Comparison of ENCODE assay signal across 17 cellular contexts in the genomic region with DNA sequence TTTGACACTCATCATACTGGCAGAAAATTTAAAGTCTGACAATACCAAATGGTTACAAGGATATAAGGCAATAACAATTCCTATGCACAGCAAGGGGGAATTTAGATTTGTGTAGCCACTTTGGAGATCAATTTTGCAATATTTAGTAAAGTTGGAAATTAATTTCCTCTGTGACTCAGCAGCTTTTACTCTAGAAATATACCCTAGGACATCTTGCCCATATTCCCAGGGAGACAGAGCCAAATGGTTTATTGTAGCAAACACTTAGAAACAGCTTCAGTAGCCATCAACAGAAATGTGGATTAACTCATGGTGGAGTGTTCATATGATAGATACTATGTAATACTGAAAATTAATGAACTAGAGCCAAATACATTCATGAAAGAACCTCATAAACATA.
A peak's percentile ranks its signal among the peaks of the same experiment; 100 is the strongest.
DNase-seq lines count a peak whose midpoint lies in the region; ATAC-seq and TF ChIP-seq lines count a peak whose summit lies in the region.
"Had no signal": no experiment of that assay in that cellular context is flagged by ENCODE, and none has a peak within 500 bp of the region (broad histone marks: within the 10 kb centered on the region; RNA-seq: fewer than 3 reads in every experiment).

No MANE protein-coding gene starts in this region.

- H3K4me3 ChIP-seq in breast epithelium (no peak overlapping the region), mesenchymal stem cell (ENCODE audit: insufficient read depth in 1 of 2, low read depth in 1 of 2, low read length in 2 of 2) (no peak overlapping the region)
- H3K4me3 ChIP-seq: BLaER1, GM23338, MG63, SJSA1 had no signal

- intact Hi-C loops in MCF 10A (cut with micrococcal nuclease): no loop called here
- intact Hi-C loops in breast epithelium (cut with DNase I; ENCODE audit: low total_unique reads): no loop called here

- H3K4ac ChIP-seq in mesenchymal stem cell (ENCODE audit: low read depth in 1 of 2, low read length in 2 of 2): no peak overlapping the region

- no peaks in the 10 kb centered on the region for H3K27me3 Mint-ChIP-seq in MCF 10A (ENCODE audit: insufficient read depth, unreplicated experiment)
- H3K27me3 Mint-ChIP-seq: CD4-positive, alpha-beta memory T cell had no signal

- peak overlapping the region; percentile 97 for H3K27ac Mint-ChIP-seq in MCF 10A (ENCODE audit: low read depth, unreplicated experiment)
- H3K27ac Mint-ChIP-seq: CD4-positive, alpha-beta memory T cell; GM23338 had no signal

- H3K27ac ChIP-seq in breast epithelium (no peak overlapping the region), epithelial cell of prostate (peak overlapping the region; percentile 53), mesenchymal stem cell (ENCODE audit: low read length, poor library complexity, severe bottlenecking) (no peak overlapping the region)
- H3K27ac ChIP-seq: BLaER1, HL-60, SJSA1 had no signal

- DNase-seq in MCF 10A (ENCODE audit: unreplicated experiment) (no peak), breast epithelium (ENCODE audit: low spot score in 2 of 2) (no peak), epithelial cell of prostate (ENCODE audit: low read depth, low spot score) (no peak), mesenchymal stem cell (no peak), SKM-1 treated with dmso at 0.1 percent for 144 hours (lab: John Stamatoyannopoulos, UW; ENCODE audit: unreplicated experiment) (no peak), NCI-H345 (lab: John Stamatoyannopoulos, UW) (no peak)
- DNase-seq: CD4-positive, alpha-beta memory T cell; HCEC 1CT; MG63; NCI-H2081; NCI-H524 treated with DMSO at 0.1 percent for 48 hours had no signal

- H3K18ac ChIP-seq in mesenchymal stem cell (ENCODE audit: low read depth in 1 of 2, low read length in 2 of 2): no peak overlapping the region

- no peak for ATAC-seq in HG02840 (IDR thresholded peaks at IDR 0.05; ENCODE audit: low FRiP score, unreplicated experiment)
- ATAC-seq: GM23338, Panc1 had no signal

- no peaks in the 10 kb centered on the region for H3K36me3 ChIP-seq in breast epithelium
- H3K36me3 ChIP-seq in mesenchymal stem cell (ENCODE audit: control insufficient read depth in 1 of 2, insufficient read depth in 2 of 2, low read depth in 1 of 2, low read length in 2 of 2): peaks cover 3 to 16% of the 10 kb centered on the region in 2 experiments
- H3K36me3 ChIP-seq: MG63, SJSA1 had no signal

- H3K9ac ChIP-seq in mesenchymal stem cell (ENCODE audit: low read length): peak overlapping the region; percentile 27
- H3K9ac ChIP-seq: BLaER1 had no signal

- no peak overlapping the region for H2BK120ac ChIP-seq in mesenchymal stem cell (ENCODE audit: low read depth, low read length)

- H3K9me3 Mint-ChIP-seq in MCF 10A (ENCODE audit: unreplicated experiment): peaks cover 25% of the 10 kb centered on the region

- TF ChIP-seq CTCF in MCF 10A (IDR thresholded peaks at IDR 0.05; ENCODE audit: unreplicated experiment) (no peak), breast epithelium (IDR thresholded peaks at IDR 0.05) (no peak)

- no peak overlapping the region for H4K8ac ChIP-seq in mesenchymal stem cell (ENCODE audit: low read length)

- H2BK5ac ChIP-seq in mesenchymal stem cell (ENCODE audit: low read depth, low read length, poor library complexity, severe bottlenecking): no peak overlapping the region

- H4K91ac ChIP-seq in mesenchymal stem cell (ENCODE audit: low read length): no peak overlapping the region

- POLR2A ChIA-PET in MCF 10A (lab: Yijun Ruan, JAX): interaction anchor here (0.7 kb wide), 1 partner anchor 24 kb away, joined by 3 read pairs; no protein-coding TSS in a partner anchor

- no peak overlapping the region for H2AK5ac ChIP-seq in mesenchymal stem cell (ENCODE audit: low read length, severe bottlenecking)

- H2BK15ac ChIP-seq in mesenchymal stem cell (ENCODE audit: low read depth, poor library complexity, severe bottlenecking): no peak overlapping the region

- H3K4me1 Mint-ChIP-seq in MCF 10A (ENCODE audit: insufficient read depth, unreplicated experiment): peaks cover 13% of the 10 kb centered on the region

- no peak overlapping the region for H3K14ac ChIP-seq in mesenchymal stem cell (ENCODE audit: low read length in 2 of 2)

- H2AFZ ChIP-seq in mesenchymal stem cell (ENCODE audit: low read depth, low read length): no peak overlapping the region

- H3K4me3 Mint-ChIP-seq in MCF 10A (ENCODE audit: unreplicated experiment): no peak overlapping the region
- H3K4me3 Mint-ChIP-seq: CD4-positive, alpha-beta memory T cell; GM23338 had no signal

- no TSS peak for BruUV-seq in MCF 10A (replicated peaks; lab: Mats Ljungman, UMichigan)

- H3K23ac ChIP-seq in mesenchymal stem cell (ENCODE audit: low read length in 2 of 2): no peak overlapping the region

- peaks cover 6% of the 10 kb centered on the region for H3K36me3 Mint-ChIP-seq in MCF 10A (ENCODE audit: insufficient read depth, unreplicated experiment)

- H3K9me3 ChIP-seq in breast epithelium: peaks cover 0 to 12% of the 10 kb centered on the region in 2 donors
- H3K9me3 ChIP-seq in mesenchymal stem cell (ENCODE audit: control insufficient read depth, low read length): peaks cover 10% of the 10 kb centered on the region
- H3K9me3 ChIP-seq: SJSA1 had no signal

- CTCF ChIA-PET in MCF 10A (lab: Yijun Ruan, JAX): no interaction called here

- H3K4me2 ChIP-seq in mesenchymal stem cell (ENCODE audit: low read length, poor library complexity, severe bottlenecking): no peak overlapping the region
- H3K4me2 ChIP-seq: BLaER1, GM23338 had no signal

- no peak overlapping the region for H2BK12ac ChIP-seq in mesenchymal stem cell (ENCODE audit: low read length in 2 of 2)

- no peaks in the 10 kb centered on the region for H3K4me1 ChIP-seq in breast epithelium
- no peaks in the 10 kb centered on the region for H3K4me1 ChIP-seq in mesenchymal stem cell (ENCODE audit: control insufficient read depth, insufficient read depth, low read depth, low read length)
- H3K4me1 ChIP-seq: BLaER1, SJSA1 had no signal

- H3K27me3 ChIP-seq in breast epithelium: no peaks in the 10 kb centered on the region
- no peaks in the 10 kb centered on the region for H3K27me3 ChIP-seq in mesenchymal stem cell (ENCODE audit: control insufficient read depth in 1 of 2, insufficient read depth in 1 of 2, low read length in 2 of 2)
- H3K27me3 ChIP-seq: BLaER1, MG63, SJSA1 had no signal

- TF ChIP-seq POLR2A in breast epithelium (IDR thresholded peaks at IDR 0.05): no peak

- peaks cover under 1% of the 10 kb centered on the region for H3K79me1 ChIP-seq in mesenchymal stem cell (replicated peaks; ENCODE audit: low read length, poor library complexity, severe bottlenecking)
